ENCODE assay signal across 12 cellular contexts in genomic region chr10:127148066-127148932, GRCh38. TPM values are rescaled to one million over a fixed set of nuclear protein-coding genes. Genes with fewer than 3 reads are reported as not detected.
DNase-seq lines count a peak whose midpoint lies in the region; TF ChIP-seq lines count a peak whose summit lies in the region.
"Had no signal": no experiment of that assay in that cellular context is flagged by ENCODE, and none has a peak within 500 bp of the region (broad histone marks: within the 10 kb centered on the region; RNA-seq: fewer than 3 reads in every experiment).

No MANE protein-coding gene starts in this region.

- no peak overlapping the region for H3K4me3 Mint-ChIP-seq in CD8-positive, alpha-beta memory T cell
- H3K4me3 Mint-ChIP-seq in nephron progenitor cell = no peak overlapping the region

- in situ Hi-C loops in astrocyte of the cerebellum (cut with HindIII; ENCODE audit: low sequenced_read_pairs) = no loop called here

- CTCF ChIA-PET in CD8-positive, alpha-beta memory T cell (lab: Charles Lee) = no interaction called here

- POLR2A ChIA-PET in CD8-positive, alpha-beta memory T cell (lab: Charles Lee) = no interaction called here

- H3K36me3 ChIP-seq in CD8-positive, alpha-beta memory T cell (ENCODE audit: insufficient read depth, low read length) = no peaks in the 10 kb centered on the region
- H3K36me3 ChIP-seq: ovary had no signal

- H3K4me1 Mint-ChIP-seq in CD8-positive, alpha-beta memory T cell = no peaks in the 10 kb centered on the region
- H3K4me1 Mint-ChIP-seq in nephron progenitor cell = peaks cover 45% of the 10 kb centered on the region

- peak; percentile 70 for DNase-seq in AG20443 (ENCODE audit: low spot score)
- peak; percentile 95 for DNase-seq in LHCN-M2 (ENCODE audit: low read depth)
- DNase-seq in astrocyte of the cerebellum (ENCODE audit: low read depth) = peak; percentile 88
- peak; percentile 69 for DNase-seq in kidney glomerular epithelial cell (lab: John Stamatoyannopoulos, UW)
- no peak for DNase-seq in CD8-positive, alpha-beta memory T cell
- no peak for DNase-seq in mucosa of gallbladder (ENCODE audit: low spot score)
- no peak for DNase-seq in coronary artery (ENCODE audit: low spot score)
- DNase-seq in nephron progenitor cell = no peak
- DNase-seq: activated naive CD4-positive, alpha-beta T cell treated with anti-CD3 and anti-CD28 coated beads, Interleukin-2, amount 50 U/mL, for 16 hours; NCI-H2029; ovary had no signal

- H3K4me3 ChIP-seq in astrocyte of the cerebellum (ENCODE audit: low read depth, low read length) (no peak overlapping the region), coronary artery (no peak overlapping the region)
- H3K4me3 ChIP-seq in CD8-positive, alpha-beta memory T cell (ENCODE audit: low read length) = no peak overlapping the region
- H3K4me3 ChIP-seq: hepatocyte, ovary had no signal

- H3K27ac ChIP-seq in CD8-positive, alpha-beta memory T cell (ENCODE audit: low read depth, low read length) = no peak overlapping the region
- no peak overlapping the region for H3K27ac ChIP-seq in coronary artery
- H3K27ac ChIP-seq: hepatocyte, ovary had no signal

- no peaks in the 10 kb centered on the region for H3K27me3 Mint-ChIP-seq in CD8-positive, alpha-beta memory T cell
- H3K27me3 Mint-ChIP-seq in nephron progenitor cell (ENCODE audit: low read depth, poor library complexity) = no peaks in the 10 kb centered on the region

- no peak for TF ChIP-seq CTCF in astrocyte of the cerebellum (IDR thresholded peaks at IDR 0.05; ENCODE audit: low read depth, low read length, missing control alignments)
- no peak for TF ChIP-seq CTCF in coronary artery (IDR thresholded peaks at IDR 0.05)
- TF ChIP-seq CTCF in nephron progenitor cell (IDR thresholded peaks at IDR 0.05) = no peak

- H3K27ac Mint-ChIP-seq in CD8-positive, alpha-beta memory T cell = no peak overlapping the region
- no peak overlapping the region for H3K27ac Mint-ChIP-seq in nephron progenitor cell

- no peaks in the 10 kb centered on the region for H3K27me3 ChIP-seq in CD8-positive, alpha-beta memory T cell (ENCODE audit: insufficient read depth, low read length, poor library complexity, severe bottlenecking)
- H3K27me3 ChIP-seq: hepatocyte, ovary had no signal

- no peaks in the 10 kb centered on the region for H3K36me3 Mint-ChIP-seq in CD8-positive, alpha-beta memory T cell
- H3K36me3 Mint-ChIP-seq in nephron progenitor cell (ENCODE audit: low read depth) = peaks cover 11% of the 10 kb centered on the region

- no peaks in the 10 kb centered on the region for H3K9me3 ChIP-seq in CD8-positive, alpha-beta memory T cell (ENCODE audit: low read length)
- H3K9me3 ChIP-seq: ovary had no signal

- peaks cover 0 to 3% (median 0%) of the 10 kb centered on the region in 5 donors for H3K9me3 Mint-ChIP-seq in CD8-positive, alpha-beta memory T cell
- no peaks in the 10 kb centered on the region for H3K9me3 Mint-ChIP-seq in nephron progenitor cell

- no peaks in the 10 kb centered on the region for H3K4me1 ChIP-seq in CD8-positive, alpha-beta memory T cell (ENCODE audit: insufficient read depth, low read length)

RNA-seq across cellular contexts. Expression of gene INSYN2A, which starts 48.1 kb away (rescaled TPM):
- total RNA-seq in LHCN-M2 (2014; rRNA removed) (1.7 and 3.3 TPM in 2 replicates), mucosa of gallbladder (not detected)
- polyA plus RNA-seq in LHCN-M2 (2012) = 0.26 TPM
- not detected for total RNA-seq in CD8-positive, alpha-beta memory T cell
- not detected for polyA plus RNA-seq in CD8-positive, alpha-beta memory T cell

Comparison
In these comparisons a context has a peak if more than half of its experiments do, and no peak if none do; other contexts are left out.
1. DNase-seq: peak in AG20443 (single experiment), LHCN-M2 (single experiment), astrocyte of the cerebellum (single experiment) and kidney glomerular epithelial cell (single experiment); none in CD8-positive, alpha-beta memory T cell (0 of 5), mucosa of gallbladder (single experiment), coronary artery (single experiment) and nephron progenitor cell (single experiment).